9 cellular contexts compared by ENCODE assay signal in the genomic region with DNA sequence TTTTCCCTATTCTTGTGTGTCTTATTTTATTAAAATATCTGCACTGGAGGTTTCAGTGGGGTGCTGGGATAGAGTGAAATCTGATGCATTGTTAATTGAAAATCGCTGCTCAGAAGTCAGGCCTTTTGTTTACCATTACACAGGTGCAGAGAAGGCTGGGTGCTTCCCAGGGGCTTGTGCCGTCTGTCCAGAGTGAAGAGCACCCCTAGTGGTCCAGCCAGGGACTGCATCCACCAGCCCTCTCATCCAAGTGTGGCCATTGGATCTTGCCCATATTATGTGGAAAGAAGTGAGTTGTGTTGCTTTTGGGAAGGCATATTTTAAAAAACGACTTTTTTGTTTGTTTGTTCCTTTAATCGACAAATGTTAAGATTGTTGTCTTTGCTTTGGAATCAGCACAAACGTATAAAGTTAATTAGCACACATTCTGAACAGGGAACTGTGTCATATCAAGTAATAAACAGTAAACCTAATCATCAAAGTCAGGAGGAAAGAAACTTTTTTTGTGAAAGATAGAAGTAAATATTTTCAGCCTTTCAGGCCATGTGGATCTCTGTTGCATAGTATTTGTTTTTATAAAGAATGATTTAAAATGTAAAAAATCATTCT.
DNase-seq lines count a peak whose midpoint lies in the region; ATAC-seq, FAIRE-seq and TF ChIP-seq lines count a peak whose summit lies in the region.
"Had no signal": no experiment of that assay in that cellular context is flagged by ENCODE, and none has a peak within 500 bp of the region (broad histone marks: within the 10 kb centered on the region; RNA-seq: fewer than 3 reads in every experiment).

No MANE protein-coding gene starts in this region.

- H3K4me3 ChIP-seq in neural progenitor cell: no peak overlapping the region
- H3K4me3 ChIP-seq: BLaER1 treated with 17β-estradiol and CSF1 and Interleukin-3, amounts not matched to agents 10 nM and 100 nM had no signal

- no peaks in the 10 kb centered on the region for H3K36me3 ChIP-seq in neural progenitor cell

- ATAC-seq in GM19455 (IDR thresholded peaks at IDR 0.05; ENCODE audit: unreplicated experiment): peak; percentile 93
- peak; percentile 89 for ATAC-seq in HG03439 (IDR thresholded peaks at IDR 0.05; ENCODE audit: unreplicated experiment)

- FAIRE-seq in RCC 7860 (lab: Jason Lieb, UNC): peak; percentile 37

- H3K27me3 Mint-ChIP-seq in neural progenitor cell (ENCODE audit: insufficient read depth, low read depth): peaks cover 5% of the 10 kb centered on the region

- no peaks in the 10 kb centered on the region for H3K4me1 ChIP-seq in neural progenitor cell

- H3K9me3 Mint-ChIP-seq in neural progenitor cell: no peaks in the 10 kb centered on the region

- TF ChIP-seq CTCF in neural progenitor cell (IDR thresholded peaks at IDR 0.05): peak; percentile 94

- no peak overlapping the region for H3K27ac Mint-ChIP-seq in neural progenitor cell

- no peaks in the 10 kb centered on the region for H3K9me3 ChIP-seq in neural progenitor cell (ENCODE audit: low read depth)

- DNase-seq in NCI-H1436 (lab: John Stamatoyannopoulos, UW) (peak; percentile 55), NCI-H1436 treated with DMSO at 0.1 percent for 48 hours (lab: John Stamatoyannopoulos, UW) (no peak), RCC 7860 (ENCODE audit: low spot score) (no peak), neural progenitor cell (ENCODE audit: low spot score) (peak; percentile 70), HPDE6-E6E7 (ENCODE audit: extremely low spot score) (no peak)
- peak; percentile 7 for DNase-seq in effector CD4-positive, alpha-beta T cell

- H2AFZ ChIP-seq in neural progenitor cell (replicated peaks): no peak overlapping the region

- H3K4me1 Mint-ChIP-seq in neural progenitor cell: no peaks in the 10 kb centered on the region

- H3K4me3 Mint-ChIP-seq in neural progenitor cell: no peak overlapping the region

- no peaks in the 10 kb centered on the region for H3K36me3 Mint-ChIP-seq in neural progenitor cell

- H3K27me3 ChIP-seq in neural progenitor cell: no peaks in the 10 kb centered on the region
- H3K27me3 ChIP-seq: BLaER1 treated with 17β-estradiol and CSF1 and Interleukin-3, amounts not matched to agents 10 nM and 100 nM had no signal

- no peak overlapping the region for H3K27ac ChIP-seq in neural progenitor cell
- H3K27ac ChIP-seq: BLaER1 treated with 17β-estradiol and CSF1 and Interleukin-3, amounts not matched to agents 10 nM and 100 nM had no signal

- H3K79me2 ChIP-seq in neural progenitor cell (ENCODE audit: low read depth): no peaks in the 10 kb centered on the region

- no peaks in the 10 kb centered on the region for H4K20me1 ChIP-seq in neural progenitor cell (ENCODE audit: low read depth)
- H4K20me1 ChIP-seq: BLaER1 treated with 17β-estradiol and CSF1 and Interleukin-3, amounts not matched to agents 10 nM and 100 nM had no signal

- no peak overlapping the region for H3K4me2 ChIP-seq in neural progenitor cell
- H3K4me2 ChIP-seq: BLaER1 treated with 17β-estradiol and CSF1 and Interleukin-3, amounts not matched to agents 10 nM and 100 nM had no signal

- no peaks in the 10 kb centered on the region for H3F3A ChIP-seq in neural progenitor cell (ENCODE audit: low read depth)

- H3K9ac ChIP-seq in neural progenitor cell: no peak overlapping the region
- H3K9ac ChIP-seq: BLaER1 treated with 17β-estradiol and CSF1 and Interleukin-3, amounts not matched to agents 10 nM and 100 nM had no signal

Comparison
In these comparisons a context has a peak if more than half of its experiments do, and no peak if none do; other contexts are left out.
1. DNase-seq: peak in NCI-H1436 (single experiment), effector CD4-positive, alpha-beta T cell (single experiment) and neural progenitor cell (single experiment); none in NCI-H1436 treated with DMSO at 0.1 percent for 48 hours (single experiment), RCC 7860 (single experiment) and HPDE6-E6E7 (single experiment).